ENCODE assay signal across 1 cellular context in the genomic region with DNA sequence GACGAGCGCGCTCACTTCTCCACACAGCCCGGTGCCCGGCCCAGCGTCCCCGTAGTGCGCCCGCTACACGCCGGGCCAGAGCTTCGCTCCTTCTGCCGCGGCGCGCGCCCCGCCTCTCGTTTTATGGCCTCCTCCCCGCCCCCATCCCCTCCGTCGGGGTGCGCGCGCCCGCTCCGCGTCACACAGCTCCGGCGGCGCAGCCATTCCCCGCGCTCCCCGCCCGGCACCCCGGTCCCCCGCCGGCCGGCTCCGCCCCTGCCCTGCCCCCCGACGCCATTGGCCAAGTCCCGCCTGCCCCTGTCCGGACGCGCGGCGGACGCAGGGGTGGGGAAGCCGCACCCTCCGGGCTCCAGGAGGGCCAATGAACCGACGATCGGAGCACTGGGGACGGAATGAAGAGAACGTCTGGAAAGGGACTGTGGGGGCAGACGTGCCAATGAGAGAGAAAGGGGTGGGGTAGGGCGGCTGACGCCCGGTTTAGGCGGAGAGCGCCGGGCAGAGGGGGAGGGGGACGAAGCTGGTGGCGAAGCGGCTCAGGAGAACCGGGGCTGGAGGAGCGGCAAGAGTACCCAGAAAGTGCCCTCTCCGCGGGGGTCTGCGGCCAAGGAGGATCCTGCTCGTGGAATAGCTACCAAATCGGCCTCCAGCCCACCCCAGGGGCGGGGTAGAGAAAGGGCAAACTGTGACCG.
TF ChIP-seq lines count a peak whose summit lies in the region.

A gene with protein sequence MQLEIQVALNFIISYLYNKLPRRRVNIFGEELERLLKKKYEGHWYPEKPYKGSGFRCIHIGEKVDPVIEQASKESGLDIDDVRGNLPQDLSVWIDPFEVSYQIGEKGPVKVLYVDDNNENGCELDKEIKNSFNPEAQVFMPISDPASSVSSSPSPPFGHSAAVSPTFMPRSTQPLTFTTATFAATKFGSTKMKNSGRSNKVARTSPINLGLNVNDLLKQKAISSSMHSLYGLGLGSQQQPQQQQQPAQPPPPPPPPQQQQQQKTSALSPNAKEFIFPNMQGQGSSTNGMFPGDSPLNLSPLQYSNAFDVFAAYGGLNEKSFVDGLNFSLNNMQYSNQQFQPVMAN (minus strand): TSS at position 94 of the 689 bp plus-strand sequence. CDS start 2,337 bp downstream, outside the sequence.

TF ChIP-seq in WTC11, 78 proteins besides CTCF, POLR2A, EP300 and RAD21 (continued from another document):
- TF ChIP-seq, protein P1, sequence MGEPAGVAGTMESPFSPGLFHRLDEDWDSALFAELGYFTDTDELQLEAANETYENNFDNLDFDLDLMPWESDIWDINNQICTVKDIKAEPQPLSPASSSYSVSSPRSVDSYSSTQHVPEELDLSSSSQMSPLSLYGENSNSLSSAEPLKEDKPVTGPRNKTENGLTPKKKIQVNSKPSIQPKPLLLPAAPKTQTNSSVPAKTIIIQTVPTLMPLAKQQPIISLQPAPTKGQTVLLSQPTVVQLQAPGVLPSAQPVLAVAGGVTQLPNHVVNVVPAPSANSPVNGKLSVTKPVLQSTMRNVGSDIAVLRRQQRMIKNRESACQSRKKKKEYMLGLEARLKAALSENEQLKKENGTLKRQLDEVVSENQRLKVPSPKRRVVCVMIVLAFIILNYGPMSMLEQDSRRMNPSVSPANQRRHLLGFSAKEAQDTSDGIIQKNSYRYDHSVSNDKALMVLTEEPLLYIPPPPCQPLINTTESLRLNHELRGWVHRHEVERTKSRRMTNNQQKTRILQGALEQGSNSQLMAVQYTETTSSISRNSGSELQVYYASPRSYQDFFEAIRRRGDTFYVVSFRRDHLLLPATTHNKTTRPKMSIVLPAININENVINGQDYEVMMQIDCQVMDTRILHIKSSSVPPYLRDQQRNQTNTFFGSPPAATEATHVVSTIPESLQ (CRISPR knock-in tag; IDR thresholded peaks at IDR 0.05): no peak
- TF ChIP-seq KAT7 (CRISPR knock-in tag; IDR thresholded peaks at IDR 0.05; ENCODE audit: borderline replicate concordance): no peak
- TF ChIP-seq, protein P2, sequence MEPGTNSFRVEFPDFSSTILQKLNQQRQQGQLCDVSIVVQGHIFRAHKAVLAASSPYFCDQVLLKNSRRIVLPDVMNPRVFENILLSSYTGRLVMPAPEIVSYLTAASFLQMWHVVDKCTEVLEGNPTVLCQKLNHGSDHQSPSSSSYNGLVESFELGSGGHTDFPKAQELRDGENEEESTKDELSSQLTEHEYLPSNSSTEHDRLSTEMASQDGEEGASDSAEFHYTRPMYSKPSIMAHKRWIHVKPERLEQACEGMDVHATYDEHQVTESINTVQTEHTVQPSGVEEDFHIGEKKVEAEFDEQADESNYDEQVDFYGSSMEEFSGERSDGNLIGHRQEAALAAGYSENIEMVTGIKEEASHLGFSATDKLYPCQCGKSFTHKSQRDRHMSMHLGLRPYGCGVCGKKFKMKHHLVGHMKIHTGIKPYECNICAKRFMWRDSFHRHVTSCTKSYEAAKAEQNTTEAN (CRISPR knock-in tag; IDR thresholded peaks at IDR 0.05): no peak
- TF ChIP-seq TEAD4 (CRISPR knock-in tag; IDR thresholded peaks at IDR 0.05): no peak
- 0 out of 2 replicates have a peak, but pooled peaks have one; percentile 1 for TF ChIP-seq ZNF317 (CRISPR knock-in tag; IDR thresholded peaks at IDR 0.05; ENCODE audit: borderline replicate concordance, low read depth)
- TF ChIP-seq SP1 (CRISPR knock-in tag; conservative IDR thresholded peaks at IDR 0.05): peak; percentile 75
- peak; percentile 17; the same call in 1 of the 2 replicates for TF ChIP-seq FOXP1 (CRISPR knock-in tag; IDR thresholded peaks at IDR 0.05; ENCODE audit: borderline replicate concordance)
- TF ChIP-seq ZNF416 (CRISPR knock-in tag; IDR thresholded peaks at IDR 0.05): peak; percentile 87; the same call in 1 of the 2 replicates
